2 cellular contexts compared by ENCODE assay signal in the genomic region with DNA sequence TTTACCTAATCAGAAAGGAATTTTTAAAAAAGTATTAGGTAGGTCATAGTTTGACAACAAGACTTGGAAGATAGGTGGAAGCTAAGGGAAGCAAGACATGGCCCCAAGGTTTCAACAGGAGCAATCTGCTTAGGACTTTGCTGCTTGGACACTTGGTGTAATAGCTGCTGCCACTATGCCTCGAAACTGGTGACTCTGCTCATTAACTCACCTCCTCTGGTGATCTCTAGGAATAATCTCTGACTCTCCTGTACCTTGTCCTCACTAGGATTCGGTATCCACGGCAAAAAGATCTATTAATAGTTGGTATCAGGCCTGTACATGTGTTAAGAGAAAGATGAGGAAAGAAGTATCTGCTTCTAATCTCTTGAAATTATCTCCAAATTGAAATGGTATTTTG.
TF ChIP-seq lines count a peak whose summit lies in the region.

No MANE protein-coding gene starts in this region.

TF ChIP-seq in GM12891, 5 proteins besides CTCF, POLR2A, EP300 and RAD21:
- no peak for TF ChIP-seq PAX5 (IDR thresholded peaks at IDR 0.05; ENCODE audit: insufficient read depth, low read length, severe bottlenecking)
- TF ChIP-seq SPI1 (IDR thresholded peaks at IDR 0.05; ENCODE audit: low read depth, low read length), result no peak
- no peak for TF ChIP-seq POLR2AphosphoS5 (IDR thresholded peaks at IDR 0.05; ENCODE audit: low read depth, low read length)
- no peak for TF ChIP-seq POU2F2 (IDR thresholded peaks at IDR 0.05; ENCODE audit: low read depth, low read length)
- TF ChIP-seq TAF1 (IDR thresholded peaks at IDR 0.05; ENCODE audit: low read depth, low read length), result no peak

TF ChIP-seq in HepG2, 621 proteins besides CTCF, POLR2A, EP300 and RAD21:
- TF ChIP-seq RBM22 (optimal IDR thresholded peaks at IDR 0.05; ENCODE audit: low read length), result peak; percentile 37
- TF ChIP-seq ZBTB7B (CRISPR knock-in tag; IDR thresholded peaks at IDR 0.05), result no peak
- TF ChIP-seq, protein P1, sequence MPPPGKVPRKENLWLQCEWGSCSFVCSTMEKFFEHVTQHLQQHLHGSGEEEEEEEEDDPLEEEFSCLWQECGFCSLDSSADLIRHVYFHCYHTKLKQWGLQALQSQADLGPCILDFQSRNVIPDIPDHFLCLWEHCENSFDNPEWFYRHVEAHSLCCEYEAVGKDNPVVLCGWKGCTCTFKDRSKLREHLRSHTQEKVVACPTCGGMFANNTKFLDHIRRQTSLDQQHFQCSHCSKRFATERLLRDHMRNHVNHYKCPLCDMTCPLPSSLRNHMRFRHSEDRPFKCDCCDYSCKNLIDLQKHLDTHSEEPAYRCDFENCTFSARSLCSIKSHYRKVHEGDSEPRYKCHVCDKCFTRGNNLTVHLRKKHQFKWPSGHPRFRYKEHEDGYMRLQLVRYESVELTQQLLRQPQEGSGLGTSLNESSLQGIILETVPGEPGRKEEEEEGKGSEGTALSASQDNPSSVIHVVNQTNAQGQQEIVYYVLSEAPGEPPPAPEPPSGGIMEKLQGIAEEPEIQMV (CRISPR knock-in tag; IDR thresholded peaks at IDR 0.05; ENCODE audit: low read depth), result no peak
- TF ChIP-seq, protein P2, sequence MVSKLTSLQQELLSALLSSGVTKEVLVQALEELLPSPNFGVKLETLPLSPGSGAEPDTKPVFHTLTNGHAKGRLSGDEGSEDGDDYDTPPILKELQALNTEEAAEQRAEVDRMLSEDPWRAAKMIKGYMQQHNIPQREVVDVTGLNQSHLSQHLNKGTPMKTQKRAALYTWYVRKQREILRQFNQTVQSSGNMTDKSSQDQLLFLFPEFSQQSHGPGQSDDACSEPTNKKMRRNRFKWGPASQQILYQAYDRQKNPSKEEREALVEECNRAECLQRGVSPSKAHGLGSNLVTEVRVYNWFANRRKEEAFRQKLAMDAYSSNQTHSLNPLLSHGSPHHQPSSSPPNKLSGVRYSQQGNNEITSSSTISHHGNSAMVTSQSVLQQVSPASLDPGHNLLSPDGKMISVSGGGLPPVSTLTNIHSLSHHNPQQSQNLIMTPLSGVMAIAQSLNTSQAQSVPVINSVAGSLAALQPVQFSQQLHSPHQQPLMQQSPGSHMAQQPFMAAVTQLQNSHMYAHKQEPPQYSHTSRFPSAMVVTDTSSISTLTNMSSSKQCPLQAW (CRISPR knock-in tag; IDR thresholded peaks at IDR 0.05), result no peak
